Comparison of ENCODE assay signal across 1 cellular context in the genomic region with DNA sequence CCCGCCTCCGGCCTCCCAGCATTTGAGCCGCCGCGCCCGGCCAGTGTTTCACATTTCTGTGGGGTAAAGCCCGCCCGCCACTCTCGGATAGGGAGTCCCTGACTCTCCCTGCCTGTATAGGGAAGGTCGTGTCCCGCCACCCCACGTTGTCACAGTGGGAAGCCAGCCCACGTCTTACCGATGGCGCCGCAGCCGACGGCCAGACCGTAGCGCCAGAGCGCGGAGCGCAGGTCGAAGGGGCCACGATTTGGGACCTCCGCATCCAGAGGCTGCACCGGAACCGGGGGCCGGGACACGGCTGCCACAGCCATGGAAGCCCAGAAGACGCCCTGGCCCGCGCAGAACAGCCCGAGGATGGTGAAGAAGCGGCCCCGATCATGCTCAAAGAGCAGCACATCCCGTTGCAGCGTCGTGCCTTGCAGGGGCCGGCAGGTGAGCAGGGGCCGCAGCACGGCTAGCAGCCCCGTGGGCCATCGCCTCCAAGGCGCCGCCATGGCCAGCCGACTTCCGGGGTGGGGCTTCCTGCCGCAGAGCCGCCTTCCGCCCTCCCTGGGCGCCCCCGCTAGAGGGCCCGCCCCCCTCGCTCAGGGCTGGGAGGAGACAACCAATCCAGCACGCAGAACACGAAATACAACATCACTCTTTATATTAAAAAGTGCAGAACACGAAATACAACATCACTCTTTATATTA.
TF ChIP-seq lines count a peak whose summit lies in the region.

Gene TMEM223, minus strand, starts transcription at position 506 of the 692 bp plus-strand sequence. Its CDS starts 12 bp downstream, at position 494.

TF ChIP-seq in HCT116, 20 proteins besides CTCF, POLR2A, EP300 and RAD21 (continued from another document):
- no peak for TF ChIP-seq ATF3 (IDR thresholded peaks at IDR 0.05)
- TF ChIP-seq ELF1 (IDR thresholded peaks at IDR 0.05; ENCODE audit: borderline replicate concordance, low read depth) = no peak
- no peak for TF ChIP-seq EGR1 (IDR thresholded peaks at IDR 0.05; ENCODE audit: low read depth)
- TF ChIP-seq SRF (IDR thresholded peaks at IDR 0.05; ENCODE audit: low read depth) = no peak
- TF ChIP-seq ZNF274 (IDR thresholded peaks at IDR 0.05; ENCODE audit: low read depth, low read length) = no peak
- TF ChIP-seq TCF7L2 (IDR thresholded peaks at IDR 0.05; ENCODE audit: borderline replicate concordance, extremely low read depth, insufficient read depth, insufficient read length) = peak; percentile 24
TF ChIP-seq in HCT116: peak in this region for 4.
